8 cellular contexts compared by ENCODE assay signal in the genomic region with DNA sequence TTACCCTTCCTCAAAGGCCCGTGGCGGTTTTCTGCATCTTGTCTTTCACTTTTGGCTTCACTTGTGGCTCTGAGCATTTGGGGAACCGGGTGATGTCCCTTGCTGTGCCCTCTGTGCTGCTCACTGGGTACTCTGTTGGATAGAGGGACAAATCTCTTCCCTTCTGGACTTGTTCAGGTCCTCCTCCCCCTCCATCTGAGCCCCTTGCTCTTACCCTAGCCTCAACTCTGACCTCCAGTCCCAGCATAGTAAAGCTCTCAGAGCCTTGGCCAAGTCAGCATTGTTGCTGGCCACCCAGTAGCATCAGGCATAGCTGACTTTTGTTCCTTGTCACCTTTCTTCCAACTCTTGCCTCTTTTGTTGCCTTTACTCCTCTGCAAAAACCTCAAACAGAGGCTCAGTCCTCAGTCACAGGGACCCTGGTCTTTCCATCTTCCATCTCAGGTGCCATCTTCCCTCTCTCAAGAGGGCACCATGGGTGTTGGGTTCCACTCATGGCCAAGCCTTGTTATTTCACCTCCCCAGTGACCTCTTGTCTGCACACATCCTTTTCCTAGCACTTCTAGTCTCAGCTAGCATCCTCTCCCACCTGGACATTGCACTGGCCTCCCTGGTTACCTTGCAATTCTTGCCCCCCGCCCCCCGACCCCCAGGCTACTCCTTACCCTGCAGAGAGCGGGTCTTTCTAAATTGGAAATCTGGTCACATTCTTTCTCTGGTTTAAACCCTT. TPM values are rescaled to one million over a fixed set of nuclear protein-coding genes. Genes with fewer than 3 reads are reported as not detected.
DNase-seq lines count a peak whose midpoint lies in the region; ATAC-seq, FAIRE-seq and TF ChIP-seq lines count a peak whose summit lies in the region.

No MANE protein-coding gene starts in this region.

- WGBS in adrenal gland, 4 donors: 42 to 48% (median 44%) methylated on average over 6 of the region's 6 CpGs

- no peaks in the 10 kb centered on the region for H3K27me3 ChIP-seq in PC-3 (ENCODE audit: low read length)
- H3K27me3 ChIP-seq in adrenal gland: no peaks in the 10 kb centered on the region

- peaks cover 31% of the 10 kb centered on the region for H3K79me2 ChIP-seq in PC-3 (ENCODE audit: low read length)

- H3K4me3 Mint-ChIP-seq in HFFc6: peak overlapping the region; percentile 99

- TF ChIP-seq POLR2A in adrenal gland (IDR thresholded peaks at IDR 0.05): no peak
- TF ChIP-seq POLR2A in H54 (IDR thresholded peaks at IDR 0.05; ENCODE audit: low read depth, low read length): no peak

- no peaks in the 10 kb centered on the region for H4K20me1 ChIP-seq in PC-3 (ENCODE audit: low read length)

- POLR2A ChIA-PET in PC-3 (lab: Charles Lee; ENCODE audit: unreplicated experiment): no interaction called here

- peaks cover 29% of the 10 kb centered on the region for H3K4me1 Mint-ChIP-seq in HFFc6 (ENCODE audit: low read depth)

- no peaks in the 10 kb centered on the region for H3K36me3 ChIP-seq in PC-3 (ENCODE audit: low read depth, low read length)
- peaks cover 0 to 18% of the 10 kb centered on the region in 2 donors for H3K36me3 ChIP-seq in adrenal gland (replicated peaks in 1 of 2)

- H3K4me1 ChIP-seq in PC-3 (ENCODE audit: insufficient read depth, low read length) (peaks cover 14% of the 10 kb centered on the region; the same call in 1 of the 2 replicates), adrenal gland (replicated peaks in 1 of 2) (peaks cover 8 to 19% of the 10 kb centered on the region in 2 donors)

- no peaks in the 10 kb centered on the region for H3K9me2 ChIP-seq in PC-3 (replicated peaks; ENCODE audit: low read length)

- peaks cover 8% of the 10 kb centered on the region; the same call in 1 of the 2 replicates for H3K9me3 Mint-ChIP-seq in HFFc6

- BruUV-seq in PC-3 (replicated peaks; lab: Mats Ljungman, UMichigan): no TSS peak

- H3K9ac ChIP-seq in PC-3 (ENCODE audit: low read length): peak overlapping the region; percentile 85

- no peak for FAIRE-seq in H54 (lab: Jason Lieb, UNC)

- peak overlapping the region; percentile 84 for H3K4me2 ChIP-seq in PC-3 (ENCODE audit: low read length)

- TF ChIP-seq CTCF in HFFc6 (IDR thresholded peaks at IDR 0.05): no peak
- TF ChIP-seq CTCF in PC-3 (conservative IDR thresholded peaks at IDR 0.05; ENCODE audit: low read depth, low read length): no peak
- no peak for TF ChIP-seq CTCF in adrenal gland (IDR thresholded peaks at IDR 0.05)

- CTCF ChIA-PET in PC-3 (lab: Charles Lee): interaction anchor here (0.7 kb wide), 1 partner anchor 11 kb away, joined by 5 read pairs; no protein-coding TSS in a partner anchor

- DNase-seq in DMS79 treated with DMSO at 0.1 percent for 48 hours (lab: John Stamatoyannopoulos, UW): peak; percentile 6
- no peak for DNase-seq in DMS79 (lab: John Stamatoyannopoulos, UW)
- peak; percentile 43 for DNase-seq in HFFc6
- DNase-seq in PC-3: peak; percentile 50
- DNase-seq in adrenal gland: peak in 4 of 7 donors; percentile 78 to 90 (median 82)
- DNase-seq in kidney glomerular epithelial cell (lab: John Stamatoyannopoulos, UW): peak; percentile 40
- DNase-seq in stimulated activated CD4-positive, alpha-beta T cell treated with anti-CD3 and anti-CD28 coated beads, TNF-alpha, amount 100 ng/mL, for 4 hours (ENCODE audit: low read depth in 3 of 3): peak in 2 of 3 experiments; percentile 57 to 70
- DNase-seq in H54 (ENCODE audit: insufficient read length, low spot score): no peak

- no peaks in the 10 kb centered on the region for H3K9me3 ChIP-seq in PC-3 (ENCODE audit: low read length)
- no peaks in the 10 kb centered on the region for H3K9me3 ChIP-seq in adrenal gland (replicated peaks in 1 of 3)

- peak overlapping the region; percentile 88 for H3K4me3 ChIP-seq in PC-3 (ENCODE audit: low read length)
- peak overlapping the region in 3 of 4 donors; percentile 78 to 99 (median 86) for H3K4me3 ChIP-seq in adrenal gland

- ATAC-seq in PC-3: no peak

- H3F3A ChIP-seq in PC-3 (ENCODE audit: low read length, unreplicated experiment): no peaks in the 10 kb centered on the region

- peaks cover 41% of the 10 kb centered on the region for H3K27me3 Mint-ChIP-seq in HFFc6 (ENCODE audit: insufficient read depth)

- H3K27ac Mint-ChIP-seq in HFFc6: peak overlapping the region; percentile 92

- peaks cover 12% of the 10 kb centered on the region; the same call in 1 of the 2 replicates for H3K36me3 Mint-ChIP-seq in HFFc6 (ENCODE audit: low read depth)

- peak overlapping the region; percentile 92 for H2AFZ ChIP-seq in PC-3 (ENCODE audit: low read length)

- H3K27ac ChIP-seq in PC-3 (ENCODE audit: low read length) (peak overlapping the region; percentile 41), adrenal gland (peak overlapping the region; percentile 82 to 98 (median 90))

- intact Hi-C loops in PC-3 (cut with micrococcal nuclease) (no loop called here), adrenal gland (cut with DNase I) (no loop called here)

RNA-seq across cellular contexts. Expression of gene PSMB10, which starts 0.4 kb away (rescaled TPM):
- total RNA-seq in HFFc6 (2021; fragmentation: NEBNext Ultra II Directional; extraction: Animal tissue kit (Norgen Biotek cat#: 25700)): 10 to 100 TPM; 36.3 to 49.7 (median 40.0) TPM
- total RNA-seq in PC-3 (2014; rRNA removed) (51.3 and 52.0 TPM in 2 replicates), adrenal gland (10 to 100 TPM; 42.0 to 71.9 (median 59.1) TPM)
- polyA plus RNA-seq in adrenal gland: 100 to 1,000 TPM in 2 of 3 donors, 10 to 100 TPM in 1; 12.6 to 315 (median 305) TPM

RNA-seq across cellular contexts. Expression of gene CTRL, which starts 5.4 kb away (rescaled TPM):
- total RNA-seq in HFFc6 (2021; fragmentation: NEBNext Ultra II Directional; extraction: Animal tissue kit (Norgen Biotek cat#: 25700)): under 1 TPM; 0.25 to 0.63 (median 0.43) TPM
- total RNA-seq in PC-3 (2014; rRNA removed): 0.98 and 1.6 TPM in 2 replicates
- 1 to 10 TPM in 4 of 8 donors, under 1 TPM in 3, not detected in 1; 0.26 to 2.2 (median 1.2) TPM for total RNA-seq in adrenal gland
- polyA plus RNA-seq in adrenal gland: 1 to 10 TPM in 2 of 3 donors, under 1 TPM in 1; 0.09 to 4.6 (median 3.2) TPM

RNA-seq across cellular contexts. Expression of gene LCAT, which starts 6.9 kb away (rescaled TPM):
- total RNA-seq in HFFc6 (2021; fragmentation: NEBNext Ultra II Directional; extraction: Animal tissue kit (Norgen Biotek cat#: 25700)): 10 to 100 TPM; 17.6 to 21.8 (median 19.8) TPM
- total RNA-seq in PC-3 (2014; rRNA removed) (3.2 and 4.6 TPM in 2 replicates), adrenal gland (10 to 100 TPM in 4 of 8 donors, 1 to 10 TPM in 4; 4.1 to 27.6 (median 12.6) TPM)
- 100 to 1,000 TPM in 1 of 3 donors, 10 to 100 TPM in 1, 1 to 10 TPM in 1; 3.0 to 240 (median 91.1) TPM for polyA plus RNA-seq in adrenal gland

RNA-seq across cellular contexts. Expression of gene SLC12A4, which starts 31.4 kb away (rescaled TPM):
- total RNA-seq in HFFc6 (2021; fragmentation: NEBNext Ultra II Directional; extraction: Animal tissue kit (Norgen Biotek cat#: 25700)): 100 to 1,000 TPM in 1 of 6 experiments, 10 to 100 TPM in 5; 89.8 to 113 (median 98.9) TPM
- 29.3 and 33.2 TPM in 2 replicates for total RNA-seq in PC-3 (2014; rRNA removed)
- total RNA-seq in adrenal gland: 100 to 1,000 TPM in 1 of 8 donors, 10 to 100 TPM in 7; 54.8 to 101 (median 77.7) TPM
- polyA plus RNA-seq in adrenal gland: 100 to 1,000 TPM in 1 of 3 donors, 10 to 100 TPM in 2; 39.6 to 111 (median 47.0) TPM

RNA-seq across cellular contexts. Expression of gene DPEP3, which starts 43.3 kb away (rescaled TPM):
- total RNA-seq in HFFc6 (2021; fragmentation: NEBNext Ultra II Directional; extraction: Animal tissue kit (Norgen Biotek cat#: 25700)): not detected
- not detected in 2 replicates for total RNA-seq in PC-3 (2014; rRNA removed)
- total RNA-seq in adrenal gland: under 1 TPM in 1 of 8 donors, not detected in 7; 0.11 TPM
- under 1 TPM; 0.07 to 0.32 (median 0.11) TPM for polyA plus RNA-seq in adrenal gland

Comparison
In these comparisons a context has a peak if more than half of its experiments do, and no peak if none do; other contexts are left out.
1. DNase-seq: peak in DMS79 treated with DMSO at 0.1 percent for 48 hours (single experiment), HFFc6 (single experiment), PC-3 (single experiment), adrenal gland (4 of 7), kidney glomerular epithelial cell (single experiment) and stimulated activated CD4-positive, alpha-beta T cell treated with anti-CD3 and anti-CD28 coated beads, TNF-alpha, amount 100 ng/mL, for 4 hours (2 of 3); none in DMS79 (single experiment) and H54 (single experiment).